In genomic region chr7:77729574-77730348, GRCh38 we compare ENCODE assay signal across 19 cellular contexts. TPM values are rescaled to one million over a fixed set of nuclear protein-coding genes. Genes with fewer than 3 reads are reported as not detected.
DNase-seq lines count a peak whose midpoint lies in the region; ATAC-seq and TF ChIP-seq lines count a peak whose summit lies in the region.
"Had no signal": no experiment of that assay in that cellular context is flagged by ENCODE, and none has a peak within 500 bp of the region (broad histone marks: within the 10 kb centered on the region; RNA-seq: fewer than 3 reads in every experiment).

No MANE protein-coding gene starts in this region.

- TF ChIP-seq CTCF in glutamatergic neuron (IDR thresholded peaks at IDR 0.05; ENCODE audit: partially characterized antibody, unreplicated experiment): no peak

- peaks cover 2 to 10% of the 10 kb centered on the region in 2 donors for H3K4me1 ChIP-seq in aorta (ENCODE audit: control insufficient read depth in 1 of 2, insufficient read depth in 2 of 2, low read length in 2 of 2)

- H3K36me3 Mint-ChIP-seq in activated naive CD4-positive, alpha-beta T cell treated with anti-CD3 and anti-CD28 coated beads, Interleukin-2, amount 50 U/mL, for 24 hours: peaks cover 3% of the 10 kb centered on the region
- H3K36me3 Mint-ChIP-seq in activated naive CD4-positive, alpha-beta T cell treated with anti-CD3 and anti-CD28 coated beads, Interleukin-2, amount 50 U/mL, for 72 hours: no peaks in the 10 kb centered on the region
- H3K36me3 Mint-ChIP-seq in T-helper 17 cell (ENCODE audit: low read depth): no peaks in the 10 kb centered on the region
- no peaks in the 10 kb centered on the region for H3K36me3 Mint-ChIP-seq in glutamatergic neuron (ENCODE audit: unreplicated experiment)
- peaks cover 13% of the 10 kb centered on the region for H3K36me3 Mint-ChIP-seq in stimulated activated memory B cell treated with anti-CD40 and anti-IgM and Interleukin-4, amounts not matched to agents 10 μg/mL and 1 μg/mL and 100 μg/mL, for 72 hours

- no peaks in the 10 kb centered on the region for H3K27me3 Mint-ChIP-seq in activated naive CD4-positive, alpha-beta T cell treated with anti-CD3 and anti-CD28 coated beads, Interleukin-2, amount 50 U/mL, for 24 hours
- H3K27me3 Mint-ChIP-seq in T-helper 17 cell (no peaks in the 10 kb centered on the region), glutamatergic neuron (ENCODE audit: unreplicated experiment) (no peaks in the 10 kb centered on the region)
- H3K27me3 Mint-ChIP-seq in stimulated activated memory B cell treated with anti-CD40 and anti-IgM and Interleukin-4, amounts not matched to agents 10 μg/mL and 1 μg/mL and 100 μg/mL, for 72 hours: no peaks in the 10 kb centered on the region
- H3K27me3 Mint-ChIP-seq: activated CD4-positive, alpha-beta T cell treated with anti-CD3 and anti-CD28 coated beads for 36 hours; activated naive CD4-positive, alpha-beta T cell treated with anti-CD3 and anti-CD28 coated beads, Interleukin-2, amount 10 ng/mL, durations not matched to agents 7 days and 5 days; stimulated activated naive CD8-positive, alpha-beta T cell treated with anti-CD3 and anti-CD28 coated beads, Interleukin-15, Interleukin-2, amounts not matched to agents 100 ng/mL and 50 ng/mL, for 24 hours had no signal

- no peaks in the 10 kb centered on the region for H3K27me3 ChIP-seq in aorta (ENCODE audit: control insufficient read depth in 1 of 2, insufficient read depth in 2 of 2, low read length in 1 of 2)
- H3K27me3 ChIP-seq: upper lobe of right lung had no signal

- no peak for DNase-seq in activated naive CD4-positive, alpha-beta T cell treated with anti-CD3 and anti-CD28 coated beads, Interleukin-2, amount 50 U/mL, for 72 hours (ENCODE audit: low spot score in 2 of 2)
- no peak for DNase-seq in T-helper 17 cell
- no peak for DNase-seq in glutamatergic neuron
- DNase-seq in aorta: no peak
- no peak for DNase-seq in ecto neural progenitor cell (ENCODE audit: low spot score)
- no peak for DNase-seq in RPMI8226
- DNase-seq: activated CD4-positive, alpha-beta T cell treated with anti-CD3 and anti-CD28 coated beads for 36 hours; activated CD8-positive, alpha-beta memory T cell treated with anti-CD3 and anti-CD28 coated beads, Interleukin-2, amount 50 U/mL, for 48 hours; activated naive CD4-positive, alpha-beta T cell treated with anti-CD3 and anti-CD28 coated beads, Interleukin-2, amount 10 ng/mL, durations not matched to agents 7 days and 5 days; endodermal cell; GDM1; GOT3; left ventricle myocardium superior; NCI-H1694; NCI-H345; upper lobe of right lung had no signal

- no peaks in the 10 kb centered on the region for H3K9me3 Mint-ChIP-seq in activated naive CD4-positive, alpha-beta T cell treated with anti-CD3 and anti-CD28 coated beads, Interleukin-2, amount 50 U/mL, for 24 hours
- H3K9me3 Mint-ChIP-seq in activated naive CD4-positive, alpha-beta T cell treated with anti-CD3 and anti-CD28 coated beads, Interleukin-2, amount 50 U/mL, for 72 hours: no peaks in the 10 kb centered on the region
- no peaks in the 10 kb centered on the region for H3K9me3 Mint-ChIP-seq in glutamatergic neuron (ENCODE audit: unreplicated experiment)
- H3K9me3 Mint-ChIP-seq in stimulated activated memory B cell treated with anti-CD40 and anti-IgM and Interleukin-4, amounts not matched to agents 10 μg/mL and 1 μg/mL and 100 μg/mL, for 72 hours: no peaks in the 10 kb centered on the region
- H3K9me3 Mint-ChIP-seq: activated naive CD4-positive, alpha-beta T cell treated with anti-CD3 and anti-CD28 coated beads, Interleukin-2, amount 10 ng/mL, durations not matched to agents 7 days and 5 days; endodermal cell; stimulated activated naive CD8-positive, alpha-beta T cell treated with anti-CD3 and anti-CD28 coated beads, Interleukin-15, Interleukin-2, amounts not matched to agents 100 ng/mL and 50 ng/mL, for 24 hours had no signal

- H3K4me3 ChIP-seq in aorta (ENCODE audit: low read length in 2 of 2): no peak overlapping the region
- H3K4me3 ChIP-seq: upper lobe of right lung had no signal

- no peak overlapping the region for H3K27ac ChIP-seq in aorta (ENCODE audit: low read depth in 1 of 2, low read length in 2 of 2)

- H3K36me3 ChIP-seq in aorta (ENCODE audit: control insufficient read depth in 1 of 2, insufficient read depth in 2 of 2, low read length in 1 of 2): no peaks in the 10 kb centered on the region
- H3K36me3 ChIP-seq: upper lobe of right lung had no signal

- no peak for ATAC-seq in activated naive CD4-positive, alpha-beta T cell treated with anti-CD3 and anti-CD28 coated beads, Interleukin-2, amount 50 U/mL, for 72 hours
- ATAC-seq in T-helper 17 cell (no peak), aorta (ENCODE audit: low FRiP score) (no peak)
- ATAC-seq in stimulated activated memory B cell treated with anti-CD40 and anti-IgM and Interleukin-4, amounts not matched to agents 10 μg/mL and 1 μg/mL and 100 μg/mL, for 72 hours: no peak
- ATAC-seq: activated CD4-positive, alpha-beta T cell treated with anti-CD3 and anti-CD28 coated beads for 36 hours; left ventricle myocardium superior; upper lobe of right lung had no signal

- peak overlapping the region; percentile 73 for H3K27ac Mint-ChIP-seq in activated naive CD4-positive, alpha-beta T cell treated with anti-CD3 and anti-CD28 coated beads, Interleukin-2, amount 50 U/mL, for 24 hours
- H3K27ac Mint-ChIP-seq in activated naive CD4-positive, alpha-beta T cell treated with anti-CD3 and anti-CD28 coated beads, Interleukin-2, amount 50 U/mL, for 72 hours: peak overlapping the region in 1 of 2 donors; percentile 31
- H3K27ac Mint-ChIP-seq in T-helper 17 cell (peak overlapping the region; percentile 91), glutamatergic neuron (ENCODE audit: unreplicated experiment) (peak overlapping the region; percentile 87)
- peak overlapping the region; percentile 73 for H3K27ac Mint-ChIP-seq in stimulated activated memory B cell treated with anti-CD40 and anti-IgM and Interleukin-4, amounts not matched to agents 10 μg/mL and 1 μg/mL and 100 μg/mL, for 72 hours
- H3K27ac Mint-ChIP-seq: activated naive CD4-positive, alpha-beta T cell treated with anti-CD3 and anti-CD28 coated beads, Interleukin-2, amount 10 ng/mL, durations not matched to agents 7 days and 5 days; stimulated activated naive CD8-positive, alpha-beta T cell treated with anti-CD3 and anti-CD28 coated beads, Interleukin-15, Interleukin-2, amounts not matched to agents 100 ng/mL and 50 ng/mL, for 24 hours had no signal

- H3K9me3 ChIP-seq in T-helper 17 cell (ENCODE audit: control insufficient read depth, low read length, poor library complexity, severe bottlenecking) (no peaks in the 10 kb centered on the region), aorta (ENCODE audit: control insufficient read depth, low read length) (no peaks in the 10 kb centered on the region)
- H3K9me3 ChIP-seq: upper lobe of right lung had no signal

- no peak overlapping the region for H3K4me3 Mint-ChIP-seq in activated naive CD4-positive, alpha-beta T cell treated with anti-CD3 and anti-CD28 coated beads, Interleukin-2, amount 50 U/mL, for 24 hours
- H3K4me3 Mint-ChIP-seq in T-helper 17 cell: peak overlapping the region; percentile 15
- peak overlapping the region; percentile 2 for H3K4me3 Mint-ChIP-seq in glutamatergic neuron (ENCODE audit: unreplicated experiment)
- H3K4me3 Mint-ChIP-seq in stimulated activated memory B cell treated with anti-CD40 and anti-IgM and Interleukin-4, amounts not matched to agents 10 μg/mL and 1 μg/mL and 100 μg/mL, for 72 hours: no peak overlapping the region
- H3K4me3 Mint-ChIP-seq: activated CD4-positive, alpha-beta T cell treated with anti-CD3 and anti-CD28 coated beads for 36 hours; activated naive CD4-positive, alpha-beta T cell treated with anti-CD3 and anti-CD28 coated beads, Interleukin-2, amount 10 ng/mL, durations not matched to agents 7 days and 5 days; endodermal cell; stimulated activated naive CD8-positive, alpha-beta T cell treated with anti-CD3 and anti-CD28 coated beads, Interleukin-15, Interleukin-2, amounts not matched to agents 100 ng/mL and 50 ng/mL, for 24 hours had no signal

- H3K4me1 Mint-ChIP-seq in activated naive CD4-positive, alpha-beta T cell treated with anti-CD3 and anti-CD28 coated beads, Interleukin-2, amount 50 U/mL, for 24 hours: peaks cover 74% of the 10 kb centered on the region
- H3K4me1 Mint-ChIP-seq in T-helper 17 cell (peaks cover 36% of the 10 kb centered on the region), glutamatergic neuron (ENCODE audit: low read depth, unreplicated experiment) (peaks cover 30% of the 10 kb centered on the region)
- H3K4me1 Mint-ChIP-seq in stimulated activated memory B cell treated with anti-CD40 and anti-IgM and Interleukin-4, amounts not matched to agents 10 μg/mL and 1 μg/mL and 100 μg/mL, for 72 hours: peaks cover 56% of the 10 kb centered on the region

- WGBS in aorta, 2 donors: 74 to 77% methylated on average over 3 of the region's 3 CpGs

- intact Hi-C loops in aorta (cut with DNase I): no loop called here

RNA-seq across cellular contexts. Expression of gene RSBN1L, which starts 33.5 kb away (rescaled TPM):
- 10 to 100 TPM; 19.8 to 20.2 TPM for total RNA-seq in activated naive CD4-positive, alpha-beta T cell treated with anti-CD3 and anti-CD28 coated beads, Interleukin-2, amount 50 U/mL, for 72 hours
- total RNA-seq in T-helper 17 cell (10 to 100 TPM; 19.6 to 20.6 TPM), glutamatergic neuron (ENCODE audit: unreplicated experiment) (27.0 TPM), aorta (10 to 100 TPM; 19.7 to 25.4 TPM)
- polyA plus RNA-seq in aorta: 10 to 100 TPM in 1 of 2 donors, 1 to 10 TPM in 1; 3.0 to 12.5 TPM

Comparison
In these comparisons a context has a peak if more than half of its experiments do, and no peak if none do; other contexts are left out.
1. H3K4me3 Mint-ChIP-seq: peak in T-helper 17 cell (single experiment) and glutamatergic neuron (single experiment); none in activated naive CD4-positive, alpha-beta T cell treated with anti-CD3 and anti-CD28 coated beads, Interleukin-2, amount 50 U/mL, for 24 hours (single experiment) and stimulated activated memory B cell treated with anti-CD40 and anti-IgM and Interleukin-4, amounts not matched to agents 10 μg/mL and 1 μg/mL and 100 μg/mL, for 72 hours (single experiment).